Comparison of ENCODE assay signal across 1 cellular context in genomic region chr11:117070016-117070415, GRCh38.
TF ChIP-seq lines count a peak whose summit lies in the region.

No MANE protein-coding gene starts in this region.

TF ChIP-seq in GM23338, 12 proteins besides CTCF, POLR2A, EP300 and RAD21 (continued from another document):
- TF ChIP-seq, protein P1, sequence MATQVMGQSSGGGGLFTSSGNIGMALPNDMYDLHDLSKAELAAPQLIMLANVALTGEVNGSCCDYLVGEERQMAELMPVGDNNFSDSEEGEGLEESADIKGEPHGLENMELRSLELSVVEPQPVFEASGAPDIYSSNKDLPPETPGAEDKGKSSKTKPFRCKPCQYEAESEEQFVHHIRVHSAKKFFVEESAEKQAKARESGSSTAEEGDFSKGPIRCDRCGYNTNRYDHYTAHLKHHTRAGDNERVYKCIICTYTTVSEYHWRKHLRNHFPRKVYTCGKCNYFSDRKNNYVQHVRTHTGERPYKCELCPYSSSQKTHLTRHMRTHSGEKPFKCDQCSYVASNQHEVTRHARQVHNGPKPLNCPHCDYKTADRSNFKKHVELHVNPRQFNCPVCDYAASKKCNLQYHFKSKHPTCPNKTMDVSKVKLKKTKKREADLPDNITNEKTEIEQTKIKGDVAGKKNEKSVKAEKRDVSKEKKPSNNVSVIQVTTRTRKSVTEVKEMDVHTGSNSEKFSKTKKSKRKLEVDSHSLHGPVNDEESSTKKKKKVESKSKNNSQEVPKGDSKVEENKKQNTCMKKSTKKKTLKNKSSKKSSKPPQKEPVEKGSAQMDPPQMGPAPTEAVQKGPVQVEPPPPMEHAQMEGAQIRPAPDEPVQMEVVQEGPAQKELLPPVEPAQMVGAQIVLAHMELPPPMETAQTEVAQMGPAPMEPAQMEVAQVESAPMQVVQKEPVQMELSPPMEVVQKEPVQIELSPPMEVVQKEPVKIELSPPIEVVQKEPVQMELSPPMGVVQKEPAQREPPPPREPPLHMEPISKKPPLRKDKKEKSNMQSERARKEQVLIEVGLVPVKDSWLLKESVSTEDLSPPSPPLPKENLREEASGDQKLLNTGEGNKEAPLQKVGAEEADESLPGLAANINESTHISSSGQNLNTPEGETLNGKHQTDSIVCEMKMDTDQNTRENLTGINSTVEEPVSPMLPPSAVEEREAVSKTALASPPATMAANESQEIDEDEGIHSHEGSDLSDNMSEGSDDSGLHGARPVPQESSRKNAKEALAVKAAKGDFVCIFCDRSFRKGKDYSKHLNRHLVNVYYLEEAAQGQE (IDR thresholded peaks at IDR 0.05; ENCODE audit: unreplicated experiment) = no peak
- no peak for TF ChIP-seq EZH2phosphoT487 (IDR thresholded peaks at IDR 0.05; ENCODE audit: unreplicated experiment)
- TF ChIP-seq, protein P2, sequence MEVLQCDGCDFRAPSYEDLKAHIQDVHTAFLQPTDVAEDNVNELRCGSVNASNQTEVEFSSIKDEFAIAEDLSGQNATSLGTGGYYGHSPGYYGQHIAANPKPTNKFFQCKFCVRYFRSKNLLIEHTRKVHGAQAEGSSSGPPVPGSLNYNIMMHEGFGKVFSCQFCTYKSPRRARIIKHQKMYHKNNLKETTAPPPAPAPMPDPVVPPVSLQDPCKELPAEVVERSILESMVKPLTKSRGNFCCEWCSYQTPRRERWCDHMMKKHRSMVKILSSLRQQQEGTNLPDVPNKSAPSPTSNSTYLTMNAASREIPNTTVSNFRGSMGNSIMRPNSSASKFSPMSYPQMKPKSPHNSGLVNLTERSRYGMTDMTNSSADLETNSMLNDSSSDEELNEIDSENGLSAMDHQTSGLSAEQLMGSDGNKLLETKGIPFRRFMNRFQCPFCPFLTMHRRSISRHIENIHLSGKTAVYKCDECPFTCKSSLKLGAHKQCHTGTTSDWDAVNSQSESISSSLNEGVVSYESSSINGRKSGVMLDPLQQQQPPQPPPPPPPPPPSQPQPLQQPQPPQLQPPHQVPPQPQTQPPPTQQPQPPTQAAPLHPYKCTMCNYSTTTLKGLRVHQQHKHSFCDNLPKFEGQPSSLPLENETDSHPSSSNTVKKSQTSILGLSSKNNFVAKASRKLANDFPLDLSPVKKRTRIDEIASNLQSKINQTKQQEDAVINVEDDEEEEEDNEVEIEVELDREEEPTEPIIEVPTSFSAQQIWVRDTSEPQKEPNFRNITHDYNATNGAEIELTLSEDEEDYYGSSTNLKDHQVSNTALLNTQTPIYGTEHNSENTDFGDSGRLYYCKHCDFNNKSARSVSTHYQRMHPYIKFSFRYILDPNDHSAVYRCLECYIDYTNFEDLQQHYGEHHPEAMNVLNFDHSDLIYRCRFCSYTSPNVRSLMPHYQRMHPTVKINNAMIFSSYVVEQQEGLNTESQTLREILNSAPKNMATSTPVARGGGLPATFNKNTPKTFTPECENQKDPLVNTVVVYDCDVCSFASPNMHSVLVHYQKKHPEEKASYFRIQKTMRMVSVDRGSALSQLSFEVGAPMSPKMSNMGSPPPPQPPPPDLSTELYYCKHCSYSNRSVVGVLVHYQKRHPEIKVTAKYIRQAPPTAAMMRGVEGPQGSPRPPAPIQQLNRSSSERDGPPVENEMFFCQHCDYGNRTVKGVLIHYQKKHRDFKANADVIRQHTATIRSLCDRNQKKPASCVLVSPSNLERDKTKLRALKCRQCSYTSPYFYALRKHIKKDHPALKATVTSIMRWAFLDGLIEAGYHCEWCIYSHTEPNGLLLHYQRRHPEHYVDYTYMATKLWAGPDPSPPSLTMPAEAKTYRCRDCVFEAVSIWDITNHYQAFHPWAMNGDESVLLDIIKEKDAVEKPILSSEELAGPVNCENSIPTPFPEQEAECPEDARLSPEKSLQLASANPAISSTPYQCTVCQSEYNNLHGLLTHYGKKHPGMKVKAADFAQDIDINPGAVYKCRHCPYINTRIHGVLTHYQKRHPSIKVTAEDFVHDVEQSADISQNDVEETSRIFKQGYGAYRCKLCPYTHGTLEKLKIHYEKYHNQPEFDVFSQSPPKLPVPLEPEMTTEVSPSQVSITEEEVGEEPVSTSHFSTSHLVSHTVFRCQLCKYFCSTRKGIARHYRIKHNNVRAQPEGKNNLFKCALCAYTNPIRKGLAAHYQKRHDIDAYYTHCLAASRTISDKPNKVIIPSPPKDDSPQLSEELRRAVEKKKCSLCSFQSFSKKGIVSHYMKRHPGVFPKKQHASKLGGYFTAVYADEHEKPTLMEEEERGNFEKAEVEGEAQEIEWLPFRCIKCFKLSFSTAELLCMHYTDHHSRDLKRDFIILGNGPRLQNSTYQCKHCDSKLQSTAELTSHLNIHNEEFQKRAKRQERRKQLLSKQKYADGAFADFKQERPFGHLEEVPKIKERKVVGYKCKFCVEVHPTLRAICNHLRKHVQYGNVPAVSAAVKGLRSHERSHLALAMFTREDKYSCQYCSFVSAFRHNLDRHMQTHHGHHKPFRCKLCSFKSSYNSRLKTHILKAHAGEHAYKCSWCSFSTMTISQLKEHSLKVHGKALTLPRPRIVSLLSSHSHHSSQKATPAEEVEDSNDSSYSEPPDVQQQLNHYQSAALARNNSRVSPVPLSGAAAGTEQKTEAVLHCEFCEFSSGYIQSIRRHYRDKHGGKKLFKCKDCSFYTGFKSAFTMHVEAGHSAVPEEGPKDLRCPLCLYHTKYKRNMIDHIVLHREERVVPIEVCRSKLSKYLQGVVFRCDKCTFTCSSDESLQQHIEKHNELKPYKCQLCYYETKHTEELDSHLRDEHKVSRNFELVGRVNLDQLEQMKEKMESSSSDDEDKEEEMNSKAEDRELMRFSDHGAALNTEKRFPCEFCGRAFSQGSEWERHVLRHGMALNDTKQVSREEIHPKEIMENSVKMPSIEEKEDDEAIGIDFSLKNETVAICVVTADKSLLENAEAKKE (CRISPR knock-in tag; IDR thresholded peaks at IDR 0.05) = no peak
- TF ChIP-seq ZNF114 (CRISPR knock-in tag; IDR thresholded peaks at IDR 0.05) = no peak
TF ChIP-seq in GM23338: peak in this region for 0.
